ENCODE assay signal across 1 cellular context in the genomic region with DNA sequence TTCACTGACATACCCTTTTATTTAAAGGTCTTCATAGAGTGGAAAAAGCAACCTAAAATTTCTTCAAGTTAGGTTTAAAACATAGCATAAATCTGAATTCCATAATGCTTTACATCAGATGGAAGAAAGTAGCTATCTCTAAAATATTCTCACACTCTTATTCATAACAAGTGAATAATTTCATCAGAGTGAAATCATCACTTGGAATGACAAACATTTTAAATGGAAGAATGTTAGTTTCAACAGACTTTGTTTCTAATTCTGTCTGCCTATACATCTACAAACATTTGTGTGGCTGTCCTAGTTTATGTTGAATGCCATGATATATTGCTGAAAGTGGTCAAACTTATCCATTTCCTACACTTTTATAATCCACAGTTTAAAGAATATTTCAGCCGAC.
A peak's percentile ranks its signal among the peaks of the same experiment; 100 is the strongest.
TF ChIP-seq lines count a peak whose summit lies in the region.

No MANE protein-coding gene starts in this region.

TF ChIP-seq in IMR-90, 13 proteins besides CTCF, POLR2A, EP300 and RAD21:
- TF ChIP-seq CEBPB (IDR thresholded peaks at IDR 0.05; ENCODE audit: low read depth, low read length) (peak; percentile 17; the same call in 1 of the 2 replicates), MXI1 (IDR thresholded peaks at IDR 0.05; ENCODE audit: borderline replicate concordance, low read depth, low read length) (no peak)
